ENCODE assay signal across 8 cellular contexts in genomic region chrX:56113785-56114436, GRCh38.
"Had no signal": no experiment of that assay in that cellular context is flagged by ENCODE, and none has a peak within 500 bp of the region (broad histone marks: within the 10 kb centered on the region; RNA-seq: fewer than 3 reads in every experiment).

No MANE protein-coding gene starts in this region.

- H3K36me3 Mint-ChIP-seq: naive B cell; stimulated activated effector memory CD8-positive, alpha-beta T cell treated with anti-CD3 and anti-CD28 coated beads, Interleukin-12 subunit alpha, Interleukin-12 subunit beta, amount 100 ng/mL, for 72 hours had no signal

- H3K4me1 ChIP-seq: transverse colon had no signal

- H3K36me3 ChIP-seq: transverse colon had no signal

- H3K27ac Mint-ChIP-seq: stimulated activated effector memory CD8-positive, alpha-beta T cell treated with anti-CD3 and anti-CD28 coated beads, Interleukin-12 subunit alpha, Interleukin-12 subunit beta, amount 100 ng/mL, for 72 hours had no signal

- H3K27me3 ChIP-seq: transverse colon had no signal

- H3K4me3 ChIP-seq: skin epidermis, transverse colon had no signal

- H3K27ac ChIP-seq: skin epidermis, transverse colon had no signal

- H3K27me3 Mint-ChIP-seq: central memory CD8-positive, alpha-beta T cell; naive B cell had no signal

- H3K4me1 Mint-ChIP-seq: central memory CD8-positive, alpha-beta T cell; stimulated activated effector memory CD8-positive, alpha-beta T cell treated with anti-CD3 and anti-CD28 coated beads, Interleukin-12 subunit alpha, Interleukin-12 subunit beta, amount 100 ng/mL, for 72 hours had no signal

- ATAC-seq: esophagus mucosa; stimulated activated effector memory CD8-positive, alpha-beta T cell treated with anti-CD3 and anti-CD28 coated beads, Interleukin-12 subunit alpha, Interleukin-12 subunit beta, amount 100 ng/mL, for 72 hours had no signal

- DNase-seq: activated naive CD4-positive, alpha-beta T cell treated with anti-CD3 and anti-CD28 coated beads, Interleukin-2, amount 50 U/mL, for 16 hours; naive B cell; T-helper 2 cell; transverse colon had no signal

- H3K4me3 Mint-ChIP-seq: central memory CD8-positive, alpha-beta T cell; naive B cell; stimulated activated effector memory CD8-positive, alpha-beta T cell treated with anti-CD3 and anti-CD28 coated beads, Interleukin-12 subunit alpha, Interleukin-12 subunit beta, amount 100 ng/mL, for 72 hours had no signal

- H3K9me3 Mint-ChIP-seq: central memory CD8-positive, alpha-beta T cell had no signal

- H3K9me3 ChIP-seq: transverse colon had no signal
